14 cellular contexts compared by ENCODE assay signal in the genomic region with DNA sequence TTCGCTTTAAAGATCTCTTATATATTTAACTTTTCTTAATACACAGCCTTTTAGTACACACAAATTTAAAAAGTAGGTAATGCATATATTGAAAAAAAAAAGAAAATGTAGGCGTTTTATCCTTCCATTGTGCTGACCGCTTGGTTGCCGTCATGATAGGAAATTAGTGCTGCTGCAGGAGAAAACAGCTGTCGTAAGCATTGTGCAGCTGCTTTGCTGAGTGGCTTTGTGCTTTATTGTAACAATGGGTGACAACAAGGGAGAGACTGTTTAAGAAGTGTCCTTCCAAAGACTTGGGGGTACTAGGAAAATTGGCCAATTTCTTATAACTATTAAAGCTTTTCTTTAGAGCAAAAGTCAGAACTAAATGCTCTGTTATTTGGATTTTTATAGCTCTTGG. TPM values are rescaled to one million over a fixed set of nuclear protein-coding genes. Genes with fewer than 3 reads are reported as not detected.
DNase-seq lines count a peak whose midpoint lies in the region; ATAC-seq, FAIRE-seq and TF ChIP-seq lines count a peak whose summit lies in the region.
"Had no signal": no experiment of that assay in that cellular context is flagged by ENCODE, and none has a peak within 500 bp of the region (broad histone marks: within the 10 kb centered on the region; RNA-seq: fewer than 3 reads in every experiment).

No MANE protein-coding gene starts in this region.

- H2AFZ ChIP-seq in MM.1S (ENCODE audit: low read length) (no peak overlapping the region), GM12878 (ENCODE audit: control insufficient read depth, low read depth, low read length) (no peak overlapping the region)

- peaks cover 41% of the 10 kb centered on the region for H3K4me1 ChIP-seq in MM.1S (ENCODE audit: low read length)
- H3K4me1 ChIP-seq in GM12878 (ENCODE audit: control insufficient read depth, insufficient read depth, low read length): peaks cover 41% of the 10 kb centered on the region

- no peak for TF ChIP-seq EP300 in GM12878 (IDR thresholded peaks at IDR 0.05; ENCODE audit: borderline replicate concordance in 1 of 2, control insufficient read depth in 1 of 2, low read depth in 2 of 2, low read length in 2 of 2)

- no peak for TF ChIP-seq RAD21 in GM12878 (IDR thresholded peaks at IDR 0.05; ENCODE audit: insufficient read depth, low read depth, low read length)

- H3K27me3 Mint-ChIP-seq in T-helper 1 cell treated with Interleukin-12 subunit alpha and Interleukin-12 subunit beta and Interleukin-4 antibody, amounts not matched to agents 30 μg/mL and 1 μg/mL, for 36 hours (ENCODE audit: low read depth): no peaks in the 10 kb centered on the region

- no peak for DNase-seq in T-helper 1 cell
- DNase-seq in MM.1S: peak; percentile 60
- no peak for DNase-seq in GM12878 (ENCODE audit: low read depth, low spot score)
- DNase-seq in pons (ENCODE audit: low spot score): peak; percentile 79
- DNase-seq in NOMO-1 treated with DMSO at 0.1 percent for 48 hours (lab: John Stamatoyannopoulos, UW; ENCODE audit: unreplicated experiment): no peak
- DNase-seq in GM13977 (ENCODE audit: low spot score): no peak
- DNase-seq in effector CD8-positive, alpha-beta T cell (lab: John Stamatoyannopoulos, UW): no peak
- DNase-seq: heart left ventricle, nephron progenitor cell, Right ventricle myocardium superior, sigmoid colon had no signal

- no peak for TF ChIP-seq POLR2A in GM12878 (IDR thresholded peaks at IDR 0.05; ENCODE audit: low read depth, low read length)

- peaks cover 94% of the 10 kb centered on the region for H3F3A ChIP-seq in MM.1S (ENCODE audit: insufficient read depth, low read length)

- H3K27ac ChIP-seq in MM.1S (ENCODE audit: low read length): peak overlapping the region; percentile 100
- no peak overlapping the region for H3K27ac ChIP-seq in GM12878 (ENCODE audit: control insufficient read depth, insufficient read depth)
- H3K27ac ChIP-seq: sigmoid colon had no signal

- no peak for FAIRE-seq in GM12878 (lab: Jason Lieb, UNC)

- H3K79me2 ChIP-seq in MM.1S (ENCODE audit: low read length): peaks cover 97% of the 10 kb centered on the region
- peaks cover 54% of the 10 kb centered on the region for H3K79me2 ChIP-seq in GM12878 (ENCODE audit: control insufficient read depth, insufficient read depth, low read length)

- peak overlapping the region; percentile 95 for H3K4me3 ChIP-seq in MM.1S (ENCODE audit: low read length)
- 0 out of 2 replicates have a peak overlapping the region, but pooled peaks have one; percentile 26 for H3K4me3 ChIP-seq in GM12878
- H3K4me3 ChIP-seq: sigmoid colon had no signal

- in situ Hi-C loops in GM12878 (cut with MboI) (no loop called here), GM13977 (cut with MboI; ENCODE audit: low pct_unique_long_range_greater_than_20kb, low sequenced_read_pairs, unreplicated experiment) (no loop called here)

- H3K36me3 ChIP-seq in MM.1S (replicated peaks; ENCODE audit: insufficient read depth, low read length) (peaks cover 63% of the 10 kb centered on the region), GM12878 (ENCODE audit: control insufficient read depth in 2 of 2, insufficient read depth in 2 of 2, low read length in 1 of 2) (peaks cover 8 to 33% of the 10 kb centered on the region in 2 experiments)

- ATAC-seq in GM12878: no peak
- ATAC-seq: heart left ventricle had no signal

- no peaks in the 10 kb centered on the region for H3K9me3 Mint-ChIP-seq in T-helper 1 cell treated with Interleukin-12 subunit alpha and Interleukin-12 subunit beta and Interleukin-4 antibody, amounts not matched to agents 30 μg/mL and 1 μg/mL, for 36 hours
- H3K9me3 Mint-ChIP-seq: activated T-helper 2 cell treated with anti-CD3 and anti-CD28 coated beads, Interferon-gamma antibody, Interleukin-2, Interleukin-4, amounts not matched to agents 10 μg/mL and 5 μg/mL and 100 μg/mL, durations not matched to agents 14 hours and 24 hours and 36 hours; nephron progenitor cell had no signal

- H3K27ac Mint-ChIP-seq in T-helper 1 cell treated with Interleukin-12 subunit alpha and Interleukin-12 subunit beta and Interleukin-4 antibody, amounts not matched to agents 30 μg/mL and 1 μg/mL, for 36 hours: peak overlapping the region; percentile 45
- H3K27ac Mint-ChIP-seq: nephron progenitor cell had no signal

- no peaks in the 10 kb centered on the region for H3K9me2 ChIP-seq in MM.1S (replicated peaks; ENCODE audit: insufficient read depth, low read length)

- RAD21 ChIA-PET in GM12878 (lab: Charles Lee; ENCODE audit: unreplicated experiment): interaction anchor here (0.9 to 2.1 kb wide), 13 partner anchors 8 to 86 kb away, joined by 3 to 11 read pairs (median 5); no protein-coding TSS in a partner anchor

- peak overlapping the region; percentile 78 for H3K4me2 ChIP-seq in MM.1S (ENCODE audit: low read depth, low read length)
- peak overlapping the region; percentile 38 for H3K4me2 ChIP-seq in GM12878 (ENCODE audit: control insufficient read depth, insufficient read depth)

- BruUV-seq in GM12878 (replicated peaks; lab: Mats Ljungman, UMichigan): no TSS peak

- POLR2A ChIA-PET in GM12878 (lab: Charles Lee): interaction anchor here (0.6 to 21.1 kb wide), 11 partner anchors 9 to 69 kb away, joined by 3 to 306 read pairs (median 6); no protein-coding TSS in a partner anchor

- TF ChIP-seq CTCF in MM.1S (IDR thresholded peaks at IDR 0.05; ENCODE audit: low read length) (no peak), GM12878 (IDR thresholded peaks at IDR 0.05 in 2 of 3, conservative IDR thresholded peaks at IDR 0.05 in 1 of 3; ENCODE audit: control insufficient read depth in 2 of 3, extremely low read depth in 1 of 3, insufficient read depth in 1 of 3, low read depth in 3 of 3, low read length in 3 of 3) (no peak), GM13977 (IDR thresholded peaks at IDR 0.05; ENCODE audit: extremely low read depth, insufficient read depth, missing control alignments) (no peak)

- intact Hi-C loops in GM12878 (cut with micrococcal nuclease; ENCODE audit: unreplicated experiment): no loop called here

- H4K20me1 ChIP-seq in MM.1S (ENCODE audit: insufficient read depth, low read length) (peaks cover 79% of the 10 kb centered on the region), GM12878 (ENCODE audit: control insufficient read depth, insufficient read depth) (no peaks in the 10 kb centered on the region)

- CTCF ChIA-PET in GM12878 (lab: Yijun Ruan, JAX): interaction anchor here (0.7 to 2.1 kb wide), 8 partner anchors 9 to 109 kb away, joined by 3 to 15 read pairs (median 4); a partner anchor contains a TSS

- no peaks in the 10 kb centered on the region for H3K27me3 ChIP-seq in MM.1S (replicated peaks; ENCODE audit: insufficient read depth, low read length)
- no peaks in the 10 kb centered on the region for H3K27me3 ChIP-seq in GM12878 (replicated peaks in 1 of 2; ENCODE audit: control insufficient read depth in 2 of 2, insufficient read depth in 2 of 2, low read length in 1 of 2)
- H3K27me3 ChIP-seq: heart left ventricle, sigmoid colon, tibial nerve had no signal

- H3K36me3 Mint-ChIP-seq in T-helper 1 cell treated with Interleukin-12 subunit alpha and Interleukin-12 subunit beta and Interleukin-4 antibody, amounts not matched to agents 30 μg/mL and 1 μg/mL, for 36 hours (ENCODE audit: low read depth): peaks cover 75% of the 10 kb centered on the region

- peak overlapping the region; percentile 100 for H3K9ac ChIP-seq in MM.1S (ENCODE audit: low read length)
- H3K9ac ChIP-seq in GM12878 (ENCODE audit: control insufficient read depth, insufficient read depth, low read length): no peak overlapping the region

- SMC1A ChIA-PET in GM12878 (lab: Charles Lee; ENCODE audit: uncharacterized antibody, unreplicated experiment): interaction anchor here (0.7 to 4.6 kb wide), 30 partner anchors 8 to 202 kb away, joined by 3 to 18 read pairs (median 4); a partner anchor contains a TSS

- H3K4me3 Mint-ChIP-seq in T-helper 1 cell treated with Interleukin-12 subunit alpha and Interleukin-12 subunit beta and Interleukin-4 antibody, amounts not matched to agents 30 μg/mL and 1 μg/mL, for 36 hours: no peak overlapping the region
- H3K4me3 Mint-ChIP-seq: nephron progenitor cell had no signal

- WGBS in GM12878 (ENCODE audit: insufficient coverage, insufficient replicate concordance, low lambda C conversion rate, missing lambda C conversion rate): 67% methylated on average over 5 of the region's 5 CpGs

- H3K9me3 ChIP-seq in MM.1S (replicated peaks; ENCODE audit: insufficient read depth, low read length) (no peaks in the 10 kb centered on the region), GM12878 (replicated peaks; ENCODE audit: control insufficient read depth, insufficient read depth, low read length) (no peaks in the 10 kb centered on the region)
- H3K9me3 ChIP-seq: heart left ventricle, sigmoid colon, tibial nerve had no signal

- H3K4me1 Mint-ChIP-seq in T-helper 1 cell treated with Interleukin-12 subunit alpha and Interleukin-12 subunit beta and Interleukin-4 antibody, amounts not matched to agents 30 μg/mL and 1 μg/mL, for 36 hours (ENCODE audit: low read depth): peaks cover 59% of the 10 kb centered on the region

RNA-seq across cellular contexts. Expression of a gene that starts 5.0 kb away (rescaled TPM):
- 346 and 347 TPM in 2 replicates for total RNA-seq in GM12878 (2013; cell fraction: nucleolus; rRNA removed)
- 69.9 and 80.4 TPM in 2 replicates for total RNA-seq in GM12878 (2014; rRNA removed)
- total RNA-seq in GM12878 (2014; rRNA removed; fragmentation: Illumina TruSeq; extraction: Trizol): 102 and 107 TPM in 2 replicates
- 129 and 143 TPM in 2 replicates for total RNA-seq in GM12878 (2021)
- 132 TPM for polyA plus RNA-seq in GM12878 (2011; ENCODE audit: low read depth)
- polyA plus RNA-seq in GM12878 (2011; rRNA removed): 119 and 178 TPM in 2 replicates
- polyA plus RNA-seq in GM12878 (2011; cell fraction: cytosol; rRNA removed): 111 and 123 TPM in 2 replicates
- polyA plus RNA-seq in GM12878 (2011; cell fraction: nucleus; rRNA removed): 83.2 and 124 TPM in 2 replicates
- polyA plus RNA-seq in GM12878 (2012): 141 and 168 TPM in 2 replicates
- polyA plus RNA-seq in GM12878 (2014; fragmentation: Illumina TruSeq; extraction: Trizol): 138 and 149 TPM in 2 replicates
- polyA plus RNA-seq in GM12878 (2014; fragmentation: Nextera tagmentation; extraction: Ambion mirVana): 10 to 100 TPM; 32.6 to 68.1 TPM
- 99.0 and 129 TPM in 2 replicates for polyA plus RNA-seq in GM12878 (2014; rRNA removed)
- polyA plus RNA-seq in GM12878 (2016; fragmentation: Nextera tagmentation; extraction: Ambion mirVana): 100 to 1,000 TPM; 204 to 212 TPM
- polyA minus RNA-seq in GM12878 (2011; rRNA and poly(A)+ RNA removed): 110 and 134 TPM in 2 replicates
- polyA minus RNA-seq in GM12878 (2011; cell fraction: cytosol; rRNA and poly(A)+ RNA removed): 46.4 and 58.4 TPM in 2 replicates
- 93.1 and 103 TPM in 2 replicates for polyA minus RNA-seq in GM12878 (2011; cell fraction: nucleus; rRNA and poly(A)+ RNA removed)

RNA-seq across cellular contexts. Expression of a gene that starts 24.8 kb away (rescaled TPM):
- 2.0 and 2.9 TPM in 2 replicates for total RNA-seq in GM12878 (2013; cell fraction: nucleolus; rRNA removed)
- total RNA-seq in GM12878 (2014; rRNA removed): 1.9 and 2.3 TPM in 2 replicates
- 1.2 and 1.3 TPM in 2 replicates for total RNA-seq in GM12878 (2014; rRNA removed; fragmentation: Illumina TruSeq; extraction: Trizol)
- total RNA-seq in GM12878 (2021): 0.77 and 1.4 TPM in 2 replicates
- 0.92 TPM for polyA plus RNA-seq in GM12878 (2011; ENCODE audit: low read depth)
- 4.5 and 6.4 TPM in 2 replicates for polyA plus RNA-seq in GM12878 (2011; rRNA removed)
- polyA plus RNA-seq in GM12878 (2011; cell fraction: cytosol; rRNA removed): 4.8 and 5.3 TPM in 2 replicates
- 2.6 and 3.7 TPM in 2 replicates for polyA plus RNA-seq in GM12878 (2011; cell fraction: nucleus; rRNA removed)
- polyA plus RNA-seq in GM12878 (2012): 1.2 and 2.1 TPM in 2 replicates
- polyA plus RNA-seq in GM12878 (2014; fragmentation: Illumina TruSeq; extraction: Trizol): 0.90 and 1.2 TPM in 2 replicates
- polyA plus RNA-seq in GM12878 (2014; fragmentation: Nextera tagmentation; extraction: Ambion mirVana): 1 to 10 TPM; 2.4 to 2.9 TPM
- 1.4 and 1.5 TPM in 2 replicates for polyA plus RNA-seq in GM12878 (2014; rRNA removed)
- 1 to 10 TPM; 2.3 to 2.9 TPM for polyA plus RNA-seq in GM12878 (2016; fragmentation: Nextera tagmentation; extraction: Ambion mirVana)
- 3.1 and 3.4 TPM in 2 replicates for polyA minus RNA-seq in GM12878 (2011; rRNA and poly(A)+ RNA removed)
- polyA minus RNA-seq in GM12878 (2011; cell fraction: cytosol; rRNA and poly(A)+ RNA removed): 0.94 and 1.3 TPM in 2 replicates
- polyA minus RNA-seq in GM12878 (2011; cell fraction: nucleus; rRNA and poly(A)+ RNA removed): 0.85 and 0.96 TPM in 2 replicates
- total RNA-seq: activated T-helper 2 cell treated with anti-CD3 and anti-CD28 coated beads, Interferon-gamma antibody, Interleukin-2, Interleukin-4, amounts not matched to agents 10 μg/mL and 5 μg/mL and 100 μg/mL, durations not matched to agents 14 hours and 24 hours and 36 hours; tibial nerve had no signal

RNA-seq across cellular contexts. Expression of a gene that starts 52.4 kb away (rescaled TPM):
- 626 and 671 TPM in 2 replicates for total RNA-seq in GM12878 (2013; cell fraction: nucleolus; rRNA removed)
- 60.3 and 65.3 TPM in 2 replicates for total RNA-seq in GM12878 (2014; rRNA removed)
- total RNA-seq in GM12878 (2014; rRNA removed; fragmentation: Illumina TruSeq; extraction: Trizol): 49.2 and 54.3 TPM in 2 replicates
- 86.2 and 105 TPM in 2 replicates for total RNA-seq in GM12878 (2021)
- polyA plus RNA-seq in GM12878 (2011; ENCODE audit: low read depth): 26.2 TPM
- 62.1 and 88.8 TPM in 2 replicates for polyA plus RNA-seq in GM12878 (2011; rRNA removed)
- polyA plus RNA-seq in GM12878 (2011; cell fraction: cytosol; rRNA removed): 73.8 and 102 TPM in 2 replicates
- polyA plus RNA-seq in GM12878 (2011; cell fraction: nucleus; rRNA removed): 528 TPM in 2 replicates
- polyA plus RNA-seq in GM12878 (2012): 39.6 and 49.1 TPM in 2 replicates
- polyA plus RNA-seq in GM12878 (2014; fragmentation: Illumina TruSeq; extraction: Trizol): 51.5 and 73.0 TPM in 2 replicates
- 10 to 100 TPM; 13.1 to 14.2 TPM for polyA plus RNA-seq in GM12878 (2014; fragmentation: Nextera tagmentation; extraction: Ambion mirVana)
- 83.8 and 84.2 TPM in 2 replicates for polyA plus RNA-seq in GM12878 (2014; rRNA removed)
- polyA plus RNA-seq in GM12878 (2016; fragmentation: Nextera tagmentation; extraction: Ambion mirVana): 10 to 100 TPM; 43.7 to 49.1 TPM
- polyA minus RNA-seq in GM12878 (2011; rRNA and poly(A)+ RNA removed): 197 and 272 TPM in 2 replicates
- 42.9 and 54.2 TPM in 2 replicates for polyA minus RNA-seq in GM12878 (2011; cell fraction: cytosol; rRNA and poly(A)+ RNA removed)
- 281 and 428 TPM in 2 replicates for polyA minus RNA-seq in GM12878 (2011; cell fraction: nucleus; rRNA and poly(A)+ RNA removed)

Comparison
In these comparisons a context has a peak if more than half of its experiments do, and no peak if none do; other contexts are left out.
1. DNase-seq: peak in MM.1S (single experiment) and pons (single experiment); none in T-helper 1 cell (0 of 5), GM12878 (single experiment), NOMO-1 treated with DMSO at 0.1 percent for 48 hours (single experiment), GM13977 (single experiment) and effector CD8-positive, alpha-beta T cell (single experiment).